In the genomic region with DNA sequence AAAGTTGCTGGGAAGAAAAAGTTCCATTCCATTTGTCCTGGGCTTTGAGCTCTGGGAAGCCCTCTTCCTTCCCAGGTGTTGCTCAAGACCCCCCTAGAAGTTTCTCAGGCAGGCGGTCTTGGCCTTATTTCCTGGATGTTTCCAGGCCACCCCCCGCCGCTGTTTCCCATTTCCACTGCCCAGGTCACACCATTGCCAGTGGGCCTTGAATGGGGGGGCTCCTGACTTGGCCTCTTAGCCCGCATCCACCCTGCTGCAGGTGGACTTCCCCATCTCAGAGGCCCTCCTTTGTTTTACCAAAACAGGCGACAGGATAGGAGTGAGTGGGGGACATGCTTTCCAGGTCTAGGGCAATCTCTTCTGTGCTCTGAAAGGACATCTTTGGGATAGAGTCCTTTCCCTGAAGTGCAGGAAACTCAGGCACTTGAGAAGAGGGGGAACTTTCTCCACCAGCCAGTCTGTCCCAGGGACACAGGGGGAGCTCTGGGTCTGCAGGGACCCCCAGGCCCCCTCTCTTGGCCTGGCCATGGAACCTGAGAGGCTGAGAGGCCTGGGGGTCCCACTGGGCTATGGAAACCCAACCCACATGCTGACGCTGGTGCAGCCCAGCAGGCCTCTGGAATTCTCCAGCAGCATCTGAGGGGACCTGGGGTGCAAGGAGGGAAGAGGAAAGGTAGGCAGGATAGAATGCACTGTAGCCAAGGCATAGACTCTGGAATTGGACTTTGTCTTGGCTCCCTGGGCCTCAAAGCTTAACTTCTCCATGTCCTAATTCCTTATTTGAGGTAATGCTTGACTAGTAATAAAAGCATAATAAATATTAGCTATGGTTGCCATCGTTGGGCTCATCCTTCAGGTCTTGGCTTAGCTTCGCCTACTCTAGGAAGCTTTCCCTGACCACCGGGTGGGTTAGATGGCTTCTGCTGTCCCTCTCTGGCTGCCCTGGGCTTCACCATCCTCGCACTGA, we compare ENCODE assay signal across 25 cellular contexts. TPM values are rescaled to one million over a fixed set of nuclear protein-coding genes. Genes with fewer than 3 reads are reported as not detected.
"Had no signal": no experiment of that assay in that cellular context is flagged by ENCODE, and none has a peak within 500 bp of the region (broad histone marks: within the 10 kb centered on the region; RNA-seq: fewer than 3 reads in every experiment).

No MANE protein-coding gene starts in this region.

- H3K9me3 ChIP-seq: left lung, psoas muscle, right lobe of liver, thyroid gland had no signal

- DNase-seq: activated B cell treated with CpG ODN at 0.5 μM for 24 hours; activated CD4-positive, alpha-beta memory T cell treated with anti-CD3 and anti-CD28 coated beads for 36 hours; activated CD4-positive, alpha-beta T cell treated with anti-CD3 and anti-CD28 coated beads for 4 hours; activated T-cell treated with anti-CD3 and anti-CD28 coated beads, Interleukin-2, amount 50 U/mL, for 4 hours; endodermal cell; foreskin fibroblast; left lung; nephron progenitor cell; psoas muscle; right lobe of liver; stimulated activated naive CD4-positive, alpha-beta T cell; T-cell; thyroid gland had no signal

- H3K27ac ChIP-seq: dorsolateral prefrontal cortex, epithelial cell of prostate, left lung, psoas muscle, right lobe of liver, thyroid gland had no signal

- H3K27me3 ChIP-seq: dorsolateral prefrontal cortex, right lobe of liver, thyroid gland had no signal

- H3K36me3 ChIP-seq: left lung, right lobe of liver, thyroid gland had no signal

- H3K4me3 ChIP-seq: dorsolateral prefrontal cortex, left lung, psoas muscle, right lobe of liver, smooth muscle cell, thyroid gland had no signal

- FAIRE-seq: colon, keratinocyte, urothelium cell line had no signal

- H3K4me1 ChIP-seq: psoas muscle, right lobe of liver, thyroid gland had no signal

- ATAC-seq: activated naive CD4-positive, alpha-beta T cell treated with anti-CD3 and anti-CD28 coated beads, Interleukin-2, amount 50 U/mL, for 72 hours; activated T-cell treated with anti-CD3 and anti-CD28 coated beads, Interleukin-2, amount 50 U/mL, for 4 hours; left lung; psoas muscle; right lobe of liver; T-cell had no signal

RNA-seq across cellular contexts. Expression of gene NEURL1, which starts 17.6 kb away (rescaled TPM):
- total RNA-seq: lung microvascular endothelial cell had no signal

RNA-seq across cellular contexts. Expression of gene CALHM3, which starts 32.0 kb away (rescaled TPM):
- total RNA-seq: activated B cell treated with CpG ODN at 0.5 μM for 24 hours; activated CD4-positive, alpha-beta memory T cell treated with anti-CD3 and anti-CD28 coated beads for 36 hours; activated naive CD4-positive, alpha-beta T cell treated with anti-CD3 and anti-CD28 coated beads, Interleukin-2, amount 50 U/mL, for 72 hours; activated T-cell treated with anti-CD3 and anti-CD28 coated beads, Interleukin-2, amount 50 U/mL, for 4 hours; endodermal cell; glomerular endothelial cell; lung microvascular endothelial cell; myocyte; omental fat pad; psoas muscle; right lobe of liver; SK-MEL-5; smooth muscle cell; T-cell; thyroid gland had no signal
- polyA plus RNA-seq: keratinocyte, psoas muscle, smooth muscle cell had no signal

RNA-seq across cellular contexts. Expression of gene CALHM1, which starts 52.4 kb away (rescaled TPM):
- total RNA-seq: activated CD4-positive, alpha-beta memory T cell treated with anti-CD3 and anti-CD28 coated beads for 36 hours; activated naive CD4-positive, alpha-beta T cell treated with anti-CD3 and anti-CD28 coated beads, Interleukin-2, amount 50 U/mL, for 72 hours; activated T-cell treated with anti-CD3 and anti-CD28 coated beads, Interleukin-2, amount 50 U/mL, for 4 hours; endodermal cell; glomerular endothelial cell; left lung; lung microvascular endothelial cell; myocyte; omental fat pad; psoas muscle; right lobe of liver; SK-MEL-5; smooth muscle cell; T-cell; thyroid gland had no signal
- polyA plus RNA-seq: keratinocyte, psoas muscle had no signal

RNA-seq across cellular contexts. Expression of gene CALHM2, which starts 58.9 kb away (rescaled TPM):
- total RNA-seq: SK-MEL-5 had no signal
